Comparison of ENCODE assay signal across 24 cellular contexts in genomic region chr19:31483226-31483857, GRCh38.
DNase-seq lines count a peak whose midpoint lies in the region; ATAC-seq, FAIRE-seq and TF ChIP-seq lines count a peak whose summit lies in the region.
"Had no signal": no experiment of that assay in that cellular context is flagged by ENCODE, and none has a peak within 500 bp of the region (broad histone marks: within the 10 kb centered on the region; RNA-seq: fewer than 3 reads in every experiment).

No MANE protein-coding gene starts in this region.

- POLR2A ChIA-PET in A549 (lab: Yijun Ruan, JAX) (no interaction called here), HEK293 (lab: Yijun Ruan, JAX) (no interaction called here)

- H3K27ac ChIP-seq in A549 (no peak overlapping the region), HEK293 (ENCODE audit: extremely low read depth, low read depth, low read length) (no peak overlapping the region), esophagus muscularis mucosa (replicated peaks in 1 of 4) (no peak overlapping the region), ovary (no peak overlapping the region)
- H3K27ac ChIP-seq: BLaER1 treated with 17β-estradiol and CSF1 and Interleukin-3, amounts not matched to agents 10 nM and 100 nM; C4-2B had no signal

- intact Hi-C loops in esophagus muscularis mucosa (cut with DNase I), result no loop called here
- intact Hi-C loops in ovary (cut with DNase I), result no loop called here

- H3K27ac Mint-ChIP-seq in osteocyte (ENCODE audit: unreplicated experiment), result no peak overlapping the region
- H3K27ac Mint-ChIP-seq: B cell; CD4-positive, alpha-beta T cell; CD8-positive, alpha-beta T cell had no signal

- H3K9me3 ChIP-seq in A549 (peaks cover 52% of the 10 kb centered on the region), HEK293 (ENCODE audit: control insufficient read depth, insufficient read depth, low read depth, low read length) (no peaks in the 10 kb centered on the region; the same call in none of the 2 replicates), esophagus muscularis mucosa (no peaks in the 10 kb centered on the region), ovary (no peaks in the 10 kb centered on the region)
- H3K9me3 ChIP-seq: Caco-2 had no signal

- H3K36me3 Mint-ChIP-seq in osteocyte (ENCODE audit: unreplicated experiment), result no peaks in the 10 kb centered on the region
- H3K36me3 Mint-ChIP-seq: CD8-positive, alpha-beta T cell had no signal

- CTCF ChIA-PET in A549 (lab: Yijun Ruan, JAX) (interaction anchor here (0.6 kb wide), 1 partner anchor 701 kb away, joined by 5 read pairs; no protein-coding TSS in a partner anchor), HEK293 (lab: Yijun Ruan, JAX) (interaction anchor here (0.6 kb wide), 2 partner anchors 535 to 740 kb away, joined by 3 read pairs; no protein-coding TSS in a partner anchor)

- no peak for TF ChIP-seq EP300 in A549 (IDR thresholded peaks at IDR 0.05)
- no peak for TF ChIP-seq EP300 in esophagus muscularis mucosa (IDR thresholded peaks at IDR 0.05)
- no peak for TF ChIP-seq EP300 in ovary (IDR thresholded peaks at IDR 0.05)

- H3K36me3 ChIP-seq in HEK293 (ENCODE audit: control insufficient read depth in 2 of 2, insufficient read depth in 1 of 2, low read length in 2 of 2) (no peaks in the 10 kb centered on the region; a peak in 1 of 3 replicates), esophagus muscularis mucosa (no peaks in the 10 kb centered on the region), ovary (no peaks in the 10 kb centered on the region)
- H3K36me3 ChIP-seq: BLaER1 treated with 17β-estradiol and CSF1 and Interleukin-3, amounts not matched to agents 10 nM and 100 nM had no signal

- TF ChIP-seq POLR2A in A549 (IDR thresholded peaks at IDR 0.05; ENCODE audit: low read length), result no peak
- no peak for TF ChIP-seq POLR2A in esophagus muscularis mucosa (IDR thresholded peaks at IDR 0.05; ENCODE audit: low read depth)
- TF ChIP-seq POLR2A in ovary (IDR thresholded peaks at IDR 0.05), result no peak

- H3K4me3 ChIP-seq in A549, result no peak overlapping the region
- H3K4me3 ChIP-seq in HEK293 (ENCODE audit: low read depth, low read length), result no peak overlapping the region
- H3K4me3 ChIP-seq in esophagus muscularis mucosa, result no peak overlapping the region
- H3K4me3 ChIP-seq in ovary, result no peak overlapping the region
- H3K4me3 ChIP-seq: BLaER1 treated with 17β-estradiol and CSF1 and Interleukin-3, amounts not matched to agents 10 nM and 100 nM had no signal

- H3K4me2 ChIP-seq in A549, result no peak overlapping the region
- H3K4me2 ChIP-seq: BLaER1 treated with 17β-estradiol and CSF1 and Interleukin-3, amounts not matched to agents 10 nM and 100 nM had no signal

- no peaks in the 10 kb centered on the region for H3K27me3 Mint-ChIP-seq in osteocyte (ENCODE audit: unreplicated experiment)
- H3K27me3 Mint-ChIP-seq: B cell had no signal

- no peak overlapping the region for H3K4me3 Mint-ChIP-seq in osteocyte (ENCODE audit: unreplicated experiment)
- H3K4me3 Mint-ChIP-seq: B cell; CD4-positive, alpha-beta T cell; CD8-positive, alpha-beta T cell had no signal

- TF ChIP-seq RAD21 in A549 (conservative IDR thresholded peaks at IDR 0.05 in 1 of 2, IDR thresholded peaks at IDR 0.05 in 1 of 2), result no peak

- ATAC-seq in A549 (no peak), HG03025 (IDR thresholded peaks at IDR 0.05; ENCODE audit: low FRiP score, unreplicated experiment) (no peak)
- ATAC-seq: CD8-positive, alpha-beta T cell had no signal

- no peaks in the 10 kb centered on the region for H3K4me1 Mint-ChIP-seq in osteocyte (ENCODE audit: unreplicated experiment)
- H3K4me1 Mint-ChIP-seq: B cell had no signal

- FAIRE-seq in A549 (lab: Jason Lieb, UNC), result no peak
- FAIRE-seq: A204.1, D721Med, G401.6, GM12891, GM19239 had no signal

- no peaks in the 10 kb centered on the region for H3K27me3 ChIP-seq in esophagus muscularis mucosa
- no peaks in the 10 kb centered on the region for H3K27me3 ChIP-seq in ovary
- H3K27me3 ChIP-seq: BLaER1 treated with 17β-estradiol and CSF1 and Interleukin-3, amounts not matched to agents 10 nM and 100 nM had no signal

- H3K4me1 ChIP-seq in A549 (no peaks in the 10 kb centered on the region), HEK293 (ENCODE audit: control insufficient read depth, insufficient read depth, low read length) (peaks cover 5% of the 10 kb centered on the region; the same call in 1 of the 2 replicates), esophagus muscularis mucosa (no peaks in the 10 kb centered on the region), ovary (ENCODE audit: insufficient read depth) (no peaks in the 10 kb centered on the region)
- H3K4me1 ChIP-seq: BLaER1 treated with 17β-estradiol and CSF1 and Interleukin-3, amounts not matched to agents 10 nM and 100 nM; Caco-2 had no signal

- DNase-seq in A549 (ENCODE audit: low read depth in 1 of 2, low spot score in 1 of 2) (no peak), esophagus muscularis mucosa (ENCODE audit: extremely low spot score) (peak; percentile 92), osteocyte (ENCODE audit: extremely low spot score, unreplicated experiment) (peak; percentile 57), NCI-H524 (lab: John Stamatoyannopoulos, UW) (no peak), ovary (no peak), NCI-H2171 (lab: John Stamatoyannopoulos, UW) (no peak)
- DNase-seq: 8988T; AML-193; Caco-2; Calu3; CD4-positive, alpha-beta T cell; CD8-positive, alpha-beta T cell; DMS79 treated with DMSO at 0.1 percent for 48 hours; GF-D8 had no signal

- TF ChIP-seq CTCF in A549 (IDR thresholded peaks at IDR 0.05) (no peak), HEK293 (tag by site-specific recombination; IDR thresholded peaks at IDR 0.05) (no peak), esophagus muscularis mucosa (IDR thresholded peaks at IDR 0.05) (no peak), osteocyte (IDR thresholded peaks at IDR 0.05) (no peak), ovary (IDR thresholded peaks at IDR 0.05) (no peak)

- H3K9me3 Mint-ChIP-seq in osteocyte (ENCODE audit: unreplicated experiment), result peaks cover 13% of the 10 kb centered on the region

TF ChIP-seq in A549, 52 proteins besides CTCF, POLR2A, EP300 and RAD21:
- TF ChIP-seq ZNF302 (CRISPR knock-in tag; IDR thresholded peaks at IDR 0.05) (no peak), ZSCAN20 (CRISPR knock-in tag; IDR thresholded peaks at IDR 0.05) (no peak), TFCP2L1 (CRISPR knock-in tag; IDR thresholded peaks at IDR 0.05) (no peak), CBX2 (IDR thresholded peaks at IDR 0.05; ENCODE audit: borderline replicate concordance, low read depth) (no peak), ZFP36 (IDR thresholded peaks at IDR 0.05; ENCODE audit: borderline replicate concordance, partially characterized antibody) (peak; percentile 19), RNF2 (IDR thresholded peaks at IDR 0.05; ENCODE audit: borderline replicate concordance, low read depth) (no peak)

TF ChIP-seq in HEK293, 187 proteins besides CTCF, POLR2A, EP300 and RAD21:
- TF ChIP-seq YY2 (tag by site-specific recombination; IDR thresholded peaks at IDR 0.05), result no peak
- TF ChIP-seq ZNF585B (tag by site-specific recombination; IDR thresholded peaks at IDR 0.05), result peak; percentile 93

Comparison
In these comparisons a context has a peak if more than half of its experiments do, and no peak if none do; other contexts are left out.
1. DNase-seq: peak in esophagus muscularis mucosa (single experiment) and osteocyte (single experiment); none in A549 (0 of 2), NCI-H524 (0 of 2), ovary (0 of 5) and NCI-H2171 (single experiment).